Comparison of ENCODE assay signal across 1 cellular context in genomic region chr21:44199997-44200396, GRCh38. TPM values are rescaled to one million over a fixed set of nuclear protein-coding genes. Genes with fewer than 3 reads are reported as not detected.
"Had no signal": no experiment of that assay in that cellular context is flagged by ENCODE, and none has a peak within 500 bp of the region (broad histone marks: within the 10 kb centered on the region; RNA-seq: fewer than 3 reads in every experiment).

No MANE protein-coding gene starts in this region.

RNA-seq across cellular contexts. Expression of gene ICOSLG, which starts 40.7 kb away (rescaled TPM):
- total RNA-seq: SJCRH30 had no signal
